Comparison of ENCODE assay signal across 1 cellular context in the genomic region with DNA sequence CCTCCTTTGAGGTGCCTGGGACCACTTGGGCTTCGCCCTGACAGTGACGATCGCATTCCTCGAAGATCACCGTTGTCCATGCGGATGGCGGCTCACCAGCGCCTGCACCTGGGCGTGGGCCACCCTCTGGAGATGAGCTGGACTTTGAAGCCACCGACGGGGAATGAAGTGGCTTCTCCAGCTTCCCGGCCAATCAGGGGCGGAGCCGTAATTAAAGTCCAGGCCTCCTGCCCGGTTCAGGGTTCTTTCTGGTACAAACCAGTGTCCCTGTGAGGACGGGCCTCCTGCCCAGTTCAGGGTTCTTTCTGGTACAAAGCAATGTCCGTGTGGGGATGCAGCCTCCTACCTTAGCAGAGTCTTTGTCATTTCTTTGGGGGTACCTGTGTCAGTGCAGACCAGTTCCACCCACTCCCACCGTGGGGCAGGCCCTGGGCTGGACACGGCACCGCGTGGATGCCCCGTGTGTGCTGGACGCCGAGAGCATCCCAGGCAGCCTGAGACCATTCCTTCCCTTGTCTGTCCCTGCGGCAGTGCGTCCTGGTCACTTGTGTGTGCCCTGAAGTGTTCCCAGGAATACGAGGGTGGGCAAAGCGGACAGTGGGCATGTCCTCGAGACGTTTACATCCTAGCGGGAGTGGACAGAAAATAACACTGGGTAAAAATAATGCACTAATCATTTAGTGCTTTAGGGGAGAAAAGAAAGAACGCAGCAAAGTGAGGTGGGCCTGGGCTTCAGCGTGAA.
TF ChIP-seq lines count a peak whose summit lies in the region.

No MANE protein-coding gene starts in this region.

TF ChIP-seq in HepG2, 621 proteins besides CTCF, POLR2A, EP300 and RAD21 (continued from another document and continues in another):
- TF ChIP-seq, protein P1, sequence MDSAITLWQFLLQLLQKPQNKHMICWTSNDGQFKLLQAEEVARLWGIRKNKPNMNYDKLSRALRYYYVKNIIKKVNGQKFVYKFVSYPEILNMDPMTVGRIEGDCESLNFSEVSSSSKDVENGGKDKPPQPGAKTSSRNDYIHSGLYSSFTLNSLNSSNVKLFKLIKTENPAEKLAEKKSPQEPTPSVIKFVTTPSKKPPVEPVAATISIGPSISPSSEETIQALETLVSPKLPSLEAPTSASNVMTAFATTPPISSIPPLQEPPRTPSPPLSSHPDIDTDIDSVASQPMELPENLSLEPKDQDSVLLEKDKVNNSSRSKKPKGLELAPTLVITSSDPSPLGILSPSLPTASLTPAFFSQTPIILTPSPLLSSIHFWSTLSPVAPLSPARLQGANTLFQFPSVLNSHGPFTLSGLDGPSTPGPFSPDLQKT (CRISPR knock-in tag; IDR thresholded peaks at IDR 0.05; ENCODE audit: borderline replicate concordance) = no peak
- TF ChIP-seq ZC3H4 (CRISPR knock-in tag; IDR thresholded peaks at IDR 0.05; ENCODE audit: borderline replicate concordance) (no peak), AGO2 (optimal IDR thresholded peaks at IDR 0.05; ENCODE audit: low read depth, low read length) (no peak), SP2 (CRISPR knock-in tag; IDR thresholded peaks at IDR 0.05) (no peak), PHF21A (CRISPR knock-in tag; IDR thresholded peaks at IDR 0.05) (peak; percentile 52), ZNF724P (CRISPR knock-in tag; IDR thresholded peaks at IDR 0.05; ENCODE audit: borderline replicate concordance) (no peak), HES4 (CRISPR knock-in tag; IDR thresholded peaks at IDR 0.05; ENCODE audit: borderline replicate concordance) (no peak), SAFB2 (CRISPR knock-in tag; IDR thresholded peaks at IDR 0.05; ENCODE audit: borderline replicate concordance, low read depth) (no peak), MZF1 (CRISPR knock-in tag; IDR thresholded peaks at IDR 0.05; ENCODE audit: borderline replicate concordance) (no peak), ZNF567 (CRISPR knock-in tag; IDR thresholded peaks at IDR 0.05; ENCODE audit: borderline replicate concordance) (no peak), KLF13 (CRISPR knock-in tag; IDR thresholded peaks at IDR 0.05) (no peak), ZNF343 (CRISPR knock-in tag; IDR thresholded peaks at IDR 0.05) (no peak), ZNF235 (CRISPR knock-in tag; IDR thresholded peaks at IDR 0.05; ENCODE audit: borderline replicate concordance) (no peak), MIXL1 (CRISPR knock-in tag; IDR thresholded peaks at IDR 0.05) (0 out of 2 replicates have a peak, but pooled peaks have one; percentile 21), MTA3 (CRISPR knock-in tag; IDR thresholded peaks at IDR 0.05) (no peak), CC2D1A (CRISPR knock-in tag; IDR thresholded peaks at IDR 0.05) (no peak), ZNF879 (CRISPR knock-in tag; IDR thresholded peaks at IDR 0.05) (no peak), SMAD1 (CRISPR knock-in tag; IDR thresholded peaks at IDR 0.05; ENCODE audit: borderline replicate concordance, low read depth) (no peak), CCDC6 (CRISPR knock-in tag; IDR thresholded peaks at IDR 0.05) (no peak), PHB2 (IDR thresholded peaks at IDR 0.05; ENCODE audit: partially characterized antibody) (no peak), TRIM24 (CRISPR knock-in tag; IDR thresholded peaks at IDR 0.05) (no peak)
- TF ChIP-seq, protein P2, sequence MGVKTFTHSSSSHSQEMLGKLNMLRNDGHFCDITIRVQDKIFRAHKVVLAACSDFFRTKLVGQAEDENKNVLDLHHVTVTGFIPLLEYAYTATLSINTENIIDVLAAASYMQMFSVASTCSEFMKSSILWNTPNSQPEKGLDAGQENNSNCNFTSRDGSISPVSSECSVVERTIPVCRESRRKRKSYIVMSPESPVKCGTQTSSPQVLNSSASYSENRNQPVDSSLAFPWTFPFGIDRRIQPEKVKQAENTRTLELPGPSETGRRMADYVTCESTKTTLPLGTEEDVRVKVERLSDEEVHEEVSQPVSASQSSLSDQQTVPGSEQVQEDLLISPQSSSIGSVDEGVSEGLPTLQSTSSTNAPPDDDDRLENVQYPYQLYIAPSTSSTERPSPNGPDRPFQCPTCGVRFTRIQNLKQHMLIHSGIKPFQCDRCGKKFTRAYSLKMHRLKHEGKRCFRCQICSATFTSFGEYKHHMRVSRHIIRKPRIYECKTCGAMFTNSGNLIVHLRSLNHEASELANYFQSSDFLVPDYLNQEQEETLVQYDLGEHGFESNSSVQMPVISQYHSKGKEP (CRISPR knock-in tag; IDR thresholded peaks at IDR 0.05) = no peak
- TF ChIP-seq, protein P3, sequence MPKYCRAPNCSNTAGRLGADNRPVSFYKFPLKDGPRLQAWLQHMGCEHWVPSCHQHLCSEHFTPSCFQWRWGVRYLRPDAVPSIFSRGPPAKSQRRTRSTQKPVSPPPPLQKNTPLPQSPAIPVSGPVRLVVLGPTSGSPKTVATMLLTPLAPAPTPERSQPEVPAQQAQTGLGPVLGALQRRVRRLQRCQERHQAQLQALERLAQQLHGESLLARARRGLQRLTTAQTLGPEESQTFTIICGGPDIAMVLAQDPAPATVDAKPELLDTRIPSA (CRISPR knock-in tag; IDR thresholded peaks at IDR 0.05; ENCODE audit: borderline replicate concordance) = no peak
- TF ChIP-seq, protein P4, sequence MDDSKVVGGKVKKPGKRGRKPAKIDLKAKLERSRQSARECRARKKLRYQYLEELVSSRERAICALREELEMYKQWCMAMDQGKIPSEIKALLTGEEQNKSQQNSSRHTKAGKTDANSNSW (CRISPR knock-in tag; IDR thresholded peaks at IDR 0.05; ENCODE audit: borderline replicate concordance) = no peak
- TF ChIP-seq, protein P5, sequence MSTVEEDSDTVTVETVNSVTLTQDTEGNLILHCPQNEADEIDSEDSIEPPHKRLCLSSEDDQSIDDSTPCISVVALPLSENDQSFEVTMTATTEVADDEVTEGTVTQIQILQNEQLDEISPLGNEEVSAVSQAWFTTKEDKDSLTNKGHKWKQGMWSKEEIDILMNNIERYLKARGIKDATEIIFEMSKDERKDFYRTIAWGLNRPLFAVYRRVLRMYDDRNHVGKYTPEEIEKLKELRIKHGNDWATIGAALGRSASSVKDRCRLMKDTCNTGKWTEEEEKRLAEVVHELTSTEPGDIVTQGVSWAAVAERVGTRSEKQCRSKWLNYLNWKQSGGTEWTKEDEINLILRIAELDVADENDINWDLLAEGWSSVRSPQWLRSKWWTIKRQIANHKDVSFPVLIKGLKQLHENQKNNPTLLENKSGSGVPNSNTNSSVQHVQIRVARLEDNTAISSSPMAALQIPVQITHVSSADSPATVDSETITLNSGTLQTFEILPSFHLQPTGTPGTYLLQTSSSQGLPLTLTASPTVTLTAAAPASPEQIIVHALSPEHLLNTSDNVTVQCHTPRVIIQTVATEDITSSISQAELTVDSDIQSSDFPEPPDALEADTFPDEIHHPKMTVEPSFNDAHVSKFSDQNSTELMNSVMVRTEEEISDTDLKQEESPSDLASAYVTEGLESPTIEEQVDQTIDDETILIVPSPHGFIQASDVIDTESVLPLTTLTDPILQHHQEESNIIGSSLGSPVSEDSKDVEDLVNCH (CRISPR knock-in tag; IDR thresholded peaks at IDR 0.05) = no peak
- TF ChIP-seq, protein P6, sequence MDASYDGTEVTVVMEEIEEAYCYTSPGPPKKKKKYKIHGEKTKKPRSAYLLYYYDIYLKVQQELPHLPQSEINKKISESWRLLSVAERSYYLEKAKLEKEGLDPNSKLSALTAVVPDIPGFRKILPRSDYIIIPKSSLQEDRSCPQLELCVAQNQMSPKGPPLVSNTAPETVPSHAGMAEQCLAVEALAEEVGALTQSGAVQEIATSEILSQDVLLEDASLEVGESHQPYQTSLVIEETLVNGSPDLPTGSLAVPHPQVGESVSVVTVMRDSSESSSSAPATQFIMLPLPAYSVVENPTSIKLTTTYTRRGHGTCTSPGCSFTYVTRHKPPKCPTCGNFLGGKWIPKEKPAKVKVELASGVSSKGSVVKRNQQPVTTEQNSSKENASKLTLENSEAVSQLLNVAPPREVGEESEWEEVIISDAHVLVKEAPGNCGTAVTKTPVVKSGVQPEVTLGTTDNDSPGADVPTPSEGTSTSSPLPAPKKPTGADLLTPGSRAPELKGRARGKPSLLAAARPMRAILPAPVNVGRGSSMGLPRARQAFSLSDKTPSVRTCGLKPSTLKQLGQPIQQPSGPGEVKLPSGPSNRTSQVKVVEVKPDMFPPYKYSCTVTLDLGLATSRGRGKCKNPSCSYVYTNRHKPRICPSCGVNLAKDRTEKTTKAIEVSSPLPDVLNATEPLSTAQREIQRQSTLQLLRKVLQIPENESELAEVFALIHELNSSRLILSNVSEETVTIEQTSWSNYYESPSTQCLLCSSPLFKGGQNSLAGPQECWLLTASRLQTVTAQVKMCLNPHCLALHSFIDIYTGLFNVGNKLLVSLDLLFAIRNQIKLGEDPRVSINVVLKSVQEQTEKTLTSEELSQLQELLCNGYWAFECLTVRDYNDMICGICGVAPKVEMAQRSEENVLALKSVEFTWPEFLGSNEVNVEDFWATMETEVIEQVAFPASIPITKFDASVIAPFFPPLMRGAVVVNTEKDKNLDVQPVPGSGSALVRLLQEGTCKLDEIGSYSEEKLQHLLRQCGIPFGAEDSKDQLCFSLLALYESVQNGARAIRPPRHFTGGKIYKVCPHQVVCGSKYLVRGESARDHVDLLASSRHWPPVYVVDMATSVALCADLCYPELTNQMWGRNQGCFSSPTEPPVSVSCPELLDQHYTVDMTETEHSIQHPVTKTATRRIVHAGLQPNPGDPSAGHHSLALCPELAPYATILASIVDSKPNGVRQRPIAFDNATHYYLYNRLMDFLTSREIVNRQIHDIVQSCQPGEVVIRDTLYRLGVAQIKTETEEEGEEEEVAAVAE (CRISPR knock-in tag; IDR thresholded peaks at IDR 0.05; ENCODE audit: borderline replicate concordance) = no peak
- TF ChIP-seq, protein P7, sequence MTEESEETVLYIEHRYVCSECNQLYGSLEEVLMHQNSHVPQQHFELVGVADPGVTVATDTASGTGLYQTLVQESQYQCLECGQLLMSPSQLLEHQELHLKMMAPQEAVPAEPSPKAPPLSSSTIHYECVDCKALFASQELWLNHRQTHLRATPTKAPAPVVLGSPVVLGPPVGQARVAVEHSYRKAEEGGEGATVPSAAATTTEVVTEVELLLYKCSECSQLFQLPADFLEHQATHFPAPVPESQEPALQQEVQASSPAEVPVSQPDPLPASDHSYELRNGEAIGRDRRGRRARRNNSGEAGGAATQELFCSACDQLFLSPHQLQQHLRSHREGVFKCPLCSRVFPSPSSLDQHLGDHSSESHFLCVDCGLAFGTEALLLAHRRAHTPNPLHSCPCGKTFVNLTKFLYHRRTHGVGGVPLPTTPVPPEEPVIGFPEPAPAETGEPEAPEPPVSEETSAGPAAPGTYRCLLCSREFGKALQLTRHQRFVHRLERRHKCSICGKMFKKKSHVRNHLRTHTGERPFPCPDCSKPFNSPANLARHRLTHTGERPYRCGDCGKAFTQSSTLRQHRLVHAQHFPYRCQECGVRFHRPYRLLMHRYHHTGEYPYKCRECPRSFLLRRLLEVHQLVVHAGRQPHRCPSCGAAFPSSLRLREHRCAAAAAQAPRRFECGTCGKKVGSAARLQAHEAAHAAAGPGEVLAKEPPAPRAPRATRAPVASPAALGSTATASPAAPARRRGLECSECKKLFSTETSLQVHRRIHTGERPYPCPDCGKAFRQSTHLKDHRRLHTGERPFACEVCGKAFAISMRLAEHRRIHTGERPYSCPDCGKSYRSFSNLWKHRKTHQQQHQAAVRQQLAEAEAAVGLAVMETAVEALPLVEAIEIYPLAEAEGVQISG (CRISPR knock-in tag; IDR thresholded peaks at IDR 0.05) = 0 out of 2 replicates have a peak, but pooled peaks have one; percentile 22
- TF ChIP-seq, protein P8, sequence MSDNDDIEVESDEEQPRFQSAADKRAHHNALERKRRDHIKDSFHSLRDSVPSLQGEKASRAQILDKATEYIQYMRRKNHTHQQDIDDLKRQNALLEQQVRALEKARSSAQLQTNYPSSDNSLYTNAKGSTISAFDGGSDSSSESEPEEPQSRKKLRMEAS (IDR thresholded peaks at IDR 0.05) = peak; percentile 35; the same call in 1 of the 2 replicates
- TF ChIP-seq, protein P9, sequence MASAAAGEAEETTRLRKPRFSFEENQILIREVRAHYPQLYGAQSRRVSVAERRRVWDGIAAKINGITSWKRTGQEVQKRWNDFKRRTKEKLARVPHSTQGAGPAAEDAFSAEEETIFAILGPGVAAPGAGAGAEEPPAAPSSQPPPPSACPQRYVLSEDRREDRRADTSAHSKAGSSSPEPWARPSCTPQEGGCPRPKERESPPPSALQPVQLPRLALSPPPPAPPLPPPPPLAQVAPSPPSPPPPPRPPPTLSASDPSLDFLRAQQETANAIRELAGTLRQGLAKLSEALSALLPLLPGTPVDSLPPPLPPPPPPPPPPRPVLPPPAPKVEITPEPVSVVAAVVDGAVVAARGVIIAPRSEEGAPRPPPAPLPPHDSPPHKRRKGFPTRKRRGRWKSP (CRISPR knock-in tag; IDR thresholded peaks at IDR 0.05) = no peak
- TF ChIP-seq, protein P10, sequence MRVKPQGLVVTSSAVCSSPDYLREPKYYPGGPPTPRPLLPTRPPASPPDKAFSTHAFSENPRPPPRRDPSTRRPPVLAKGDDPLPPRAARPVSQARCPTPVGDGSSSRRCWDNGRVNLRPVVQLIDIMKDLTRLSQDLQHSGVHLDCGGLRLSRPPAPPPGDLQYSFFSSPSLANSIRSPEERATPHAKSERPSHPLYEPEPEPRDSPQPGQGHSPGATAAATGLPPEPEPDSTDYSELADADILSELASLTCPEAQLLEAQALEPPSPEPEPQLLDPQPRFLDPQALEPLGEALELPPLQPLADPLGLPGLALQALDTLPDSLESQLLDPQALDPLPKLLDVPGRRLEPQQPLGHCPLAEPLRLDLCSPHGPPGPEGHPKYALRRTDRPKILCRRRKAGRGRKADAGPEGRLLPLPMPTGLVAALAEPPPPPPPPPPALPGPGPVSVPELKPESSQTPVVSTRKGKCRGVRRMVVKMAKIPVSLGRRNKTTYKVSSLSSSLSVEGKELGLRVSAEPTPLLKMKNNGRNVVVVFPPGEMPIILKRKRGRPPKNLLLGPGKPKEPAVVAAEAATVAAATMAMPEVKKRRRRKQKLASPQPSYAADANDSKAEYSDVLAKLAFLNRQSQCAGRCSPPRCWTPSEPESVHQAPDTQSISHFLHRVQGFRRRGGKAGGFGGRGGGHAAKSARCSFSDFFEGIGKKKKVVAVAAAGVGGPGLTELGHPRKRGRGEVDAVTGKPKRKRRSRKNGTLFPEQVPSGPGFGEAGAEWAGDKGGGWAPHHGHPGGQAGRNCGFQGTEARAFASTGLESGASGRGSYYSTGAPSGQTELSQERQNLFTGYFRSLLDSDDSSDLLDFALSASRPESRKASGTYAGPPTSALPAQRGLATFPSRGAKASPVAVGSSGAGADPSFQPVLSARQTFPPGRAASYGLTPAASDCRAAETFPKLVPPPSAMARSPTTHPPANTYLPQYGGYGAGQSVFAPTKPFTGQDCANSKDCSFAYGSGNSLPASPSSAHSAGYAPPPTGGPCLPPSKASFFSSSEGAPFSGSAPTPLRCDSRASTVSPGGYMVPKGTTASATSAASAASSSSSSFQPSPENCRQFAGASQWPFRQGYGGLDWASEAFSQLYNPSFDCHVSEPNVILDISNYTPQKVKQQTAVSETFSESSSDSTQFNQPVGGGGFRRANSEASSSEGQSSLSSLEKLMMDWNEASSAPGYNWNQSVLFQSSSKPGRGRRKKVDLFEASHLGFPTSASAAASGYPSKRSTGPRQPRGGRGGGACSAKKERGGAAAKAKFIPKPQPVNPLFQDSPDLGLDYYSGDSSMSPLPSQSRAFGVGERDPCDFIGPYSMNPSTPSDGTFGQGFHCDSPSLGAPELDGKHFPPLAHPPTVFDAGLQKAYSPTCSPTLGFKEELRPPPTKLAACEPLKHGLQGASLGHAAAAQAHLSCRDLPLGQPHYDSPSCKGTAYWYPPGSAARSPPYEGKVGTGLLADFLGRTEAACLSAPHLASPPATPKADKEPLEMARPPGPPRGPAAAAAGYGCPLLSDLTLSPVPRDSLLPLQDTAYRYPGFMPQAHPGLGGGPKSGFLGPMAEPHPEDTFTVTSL (CRISPR knock-in tag; IDR thresholded peaks at IDR 0.05; ENCODE audit: borderline replicate concordance) = no peak
- TF ChIP-seq, protein P11, sequence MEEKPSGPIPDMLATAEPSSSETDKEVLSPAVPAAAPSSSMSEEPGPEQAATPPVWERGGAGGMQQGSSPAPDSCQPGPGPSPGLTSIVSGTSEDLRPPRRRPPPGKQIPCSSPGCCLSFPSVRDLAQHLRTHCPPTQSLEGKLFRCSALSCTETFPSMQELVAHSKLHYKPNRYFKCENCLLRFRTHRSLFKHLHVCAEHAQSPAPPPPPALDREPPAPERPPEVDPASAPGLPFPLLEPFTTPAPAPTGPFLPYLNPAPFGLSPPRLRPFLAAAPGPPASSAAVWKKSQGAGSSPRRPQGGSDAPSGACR (CRISPR knock-in tag; IDR thresholded peaks at IDR 0.05) = no peak
